In the genomic region with DNA sequence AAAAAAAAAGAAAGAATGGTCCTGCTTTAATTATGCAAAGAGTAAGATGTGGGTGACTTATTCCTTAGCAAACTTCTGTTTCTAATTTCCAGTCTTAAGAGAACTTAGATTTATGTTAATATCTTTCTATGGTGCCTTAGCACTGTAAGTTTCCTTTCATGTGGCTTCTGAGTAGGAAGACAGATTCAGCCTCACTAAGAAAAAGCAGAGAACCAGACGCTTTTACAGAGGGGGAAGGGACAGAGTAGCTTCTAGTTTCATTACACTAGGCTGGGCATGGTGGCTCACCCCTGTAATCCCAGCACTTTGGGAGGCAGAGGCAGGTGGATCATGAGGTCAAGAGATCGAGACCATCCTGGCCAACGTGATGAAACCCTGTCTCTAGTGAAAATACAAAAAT, we compare ENCODE assay signal across 13 cellular contexts.
DNase-seq lines count a peak whose midpoint lies in the region; ATAC-seq and TF ChIP-seq lines count a peak whose summit lies in the region.
"Had no signal": no experiment of that assay in that cellular context is flagged by ENCODE, and none has a peak within 500 bp of the region (broad histone marks: within the 10 kb centered on the region; RNA-seq: fewer than 3 reads in every experiment).

No MANE protein-coding gene starts in this region.

- intact Hi-C loops in CD4-positive, alpha-beta T cell (cut with DNase I, micrococcal nuclease) = no loop called here

- peak overlapping the region in 1 of 4 donors; percentile 22 for H3K4me3 Mint-ChIP-seq in CD4-positive, CD25-positive, alpha-beta regulatory T cell
- H3K4me3 Mint-ChIP-seq in CD4-positive, alpha-beta T cell = no peak overlapping the region
- H3K4me3 Mint-ChIP-seq in T-helper 17 cell (no peak overlapping the region), progenitor cell of endocrine pancreas (ENCODE audit: low read depth) (no peak overlapping the region)
- H3K4me3 Mint-ChIP-seq: CD14-positive monocyte had no signal

- CTCF ChIA-PET in CD4-positive, alpha-beta T cell (lab: Charles Lee) = no interaction called here

- H3K36me3 ChIP-seq in CD4-positive, CD25-positive, alpha-beta regulatory T cell (ENCODE audit: control insufficient read depth, insufficient read depth, low read length) = peaks cover 4% of the 10 kb centered on the region

- POLR2A ChIA-PET in CD4-positive, alpha-beta T cell (lab: Charles Lee) = no interaction called here

- ATAC-seq in CD4-positive, CD25-positive, alpha-beta regulatory T cell (ENCODE audit: low read depth in 2 of 2) = no peak
- peak; percentile 78 for ATAC-seq in CD4-positive, alpha-beta T cell (ENCODE audit: poor library complexity)
- ATAC-seq in T-helper 17 cell (no peak), GM18873 (IDR thresholded peaks at IDR 0.05; ENCODE audit: low FRiP score, unreplicated experiment) (no peak)
- ATAC-seq: A549 had no signal

- no peaks in the 10 kb centered on the region for H3K4me1 ChIP-seq in CD4-positive, CD25-positive, alpha-beta regulatory T cell (ENCODE audit: control insufficient read depth, insufficient read depth, low read length, poor library complexity, severe bottlenecking)
- H3K4me1 ChIP-seq: A549 had no signal

- H3K27me3 Mint-ChIP-seq in CD4-positive, CD25-positive, alpha-beta regulatory T cell = no peaks in the 10 kb centered on the region
- H3K27me3 Mint-ChIP-seq in CD4-positive, alpha-beta T cell = no peaks in the 10 kb centered on the region
- H3K27me3 Mint-ChIP-seq in T-helper 17 cell = no peaks in the 10 kb centered on the region
- H3K27me3 Mint-ChIP-seq in progenitor cell of endocrine pancreas = no peaks in the 10 kb centered on the region

- H3K9me3 ChIP-seq in CD4-positive, CD25-positive, alpha-beta regulatory T cell (ENCODE audit: control insufficient read depth in 2 of 2, low read length in 2 of 2) = no peaks in the 10 kb centered on the region
- H3K9me3 ChIP-seq in CD4-positive, alpha-beta T cell (ENCODE audit: control insufficient read depth, low read length) = no peaks in the 10 kb centered on the region
- H3K9me3 ChIP-seq in T-helper 17 cell (ENCODE audit: control insufficient read depth, low read length, poor library complexity, severe bottlenecking) = no peaks in the 10 kb centered on the region
- H3K9me3 ChIP-seq: A549, HAP-1 had no signal

- peaks cover 0 to 14% (median 6%) of the 10 kb centered on the region in 4 donors for H3K4me1 Mint-ChIP-seq in CD4-positive, CD25-positive, alpha-beta regulatory T cell
- peaks cover 29% of the 10 kb centered on the region for H3K4me1 Mint-ChIP-seq in CD4-positive, alpha-beta T cell (ENCODE audit: low read depth)
- H3K4me1 Mint-ChIP-seq in T-helper 17 cell (peaks cover 12% of the 10 kb centered on the region), progenitor cell of endocrine pancreas (ENCODE audit: low read depth) (peaks cover 47% of the 10 kb centered on the region)

- H3K9me3 Mint-ChIP-seq in CD4-positive, CD25-positive, alpha-beta regulatory T cell = no peaks in the 10 kb centered on the region
- no peaks in the 10 kb centered on the region for H3K9me3 Mint-ChIP-seq in CD4-positive, alpha-beta T cell
- no peaks in the 10 kb centered on the region for H3K9me3 Mint-ChIP-seq in progenitor cell of endocrine pancreas (ENCODE audit: low read depth)

- no peak for TF ChIP-seq CTCF in CD4-positive, alpha-beta T cell (IDR thresholded peaks at IDR 0.05)
- TF ChIP-seq CTCF in progenitor cell of endocrine pancreas (IDR thresholded peaks at IDR 0.05; ENCODE audit: unreplicated experiment) = no peak

- DNase-seq in CD4-positive, CD25-positive, alpha-beta regulatory T cell = peak in 2 of 3 donors; percentile 21 to 45
- no peak for DNase-seq in CD4-positive, alpha-beta T cell
- no peak for DNase-seq in T-helper 17 cell
- DNase-seq in progenitor cell of endocrine pancreas (ENCODE audit: low spot score, unreplicated experiment) = no peak
- no peak for DNase-seq in COLO829 (ENCODE audit: low spot score)
- DNase-seq: DMS79, EL, GOT3, IMR-90 had no signal

- no peaks in the 10 kb centered on the region for H3K27me3 ChIP-seq in CD4-positive, CD25-positive, alpha-beta regulatory T cell (ENCODE audit: control insufficient read depth, insufficient read depth, low read length)
- no peaks in the 10 kb centered on the region for H3K27me3 ChIP-seq in CD4-positive, alpha-beta T cell (ENCODE audit: control insufficient read depth, insufficient read depth, low read length)

- no peak overlapping the region for H3K27ac ChIP-seq in CD4-positive, CD25-positive, alpha-beta regulatory T cell (ENCODE audit: insufficient read depth, low read length, poor library complexity, severe bottlenecking)
- H3K27ac ChIP-seq in CD4-positive, alpha-beta T cell (ENCODE audit: low read depth, low read length) = no peak overlapping the region
- H3K27ac ChIP-seq: A549 had no signal

- no peak overlapping the region for H3K4me3 ChIP-seq in CD4-positive, CD25-positive, alpha-beta regulatory T cell (ENCODE audit: low read depth, low read length)
- H3K4me3 ChIP-seq: A549, HAP-1 had no signal

- peaks cover 23% of the 10 kb centered on the region for H3K36me3 Mint-ChIP-seq in CD4-positive, CD25-positive, alpha-beta regulatory T cell
- peaks cover 13% of the 10 kb centered on the region for H3K36me3 Mint-ChIP-seq in CD4-positive, alpha-beta T cell (ENCODE audit: low read depth)
- peaks cover 3% of the 10 kb centered on the region for H3K36me3 Mint-ChIP-seq in T-helper 17 cell (ENCODE audit: low read depth)
- H3K36me3 Mint-ChIP-seq in progenitor cell of endocrine pancreas (ENCODE audit: insufficient read depth) = peaks cover 13% of the 10 kb centered on the region

- peak overlapping the region in 1 of 3 donors; percentile 65 for H3K27ac Mint-ChIP-seq in CD4-positive, CD25-positive, alpha-beta regulatory T cell
- no peak overlapping the region for H3K27ac Mint-ChIP-seq in CD4-positive, alpha-beta T cell
- peak overlapping the region; percentile 72 for H3K27ac Mint-ChIP-seq in T-helper 17 cell
- H3K27ac Mint-ChIP-seq in progenitor cell of endocrine pancreas = peak overlapping the region; percentile 59

Comparison
In these comparisons a context has a peak if more than half of its experiments do, and no peak if none do; other contexts are left out.
1. DNase-seq: peak in CD4-positive, CD25-positive, alpha-beta regulatory T cell (2 of 3); none in CD4-positive, alpha-beta T cell (0 of 10), T-helper 17 cell (0 of 3), progenitor cell of endocrine pancreas (single experiment) and COLO829 (single experiment).